Comparison of ENCODE assay signal across 19 cellular contexts in genomic region chr3:32835943-32836342, GRCh38. TPM values are rescaled to one million over a fixed set of nuclear protein-coding genes. Genes with fewer than 3 reads are reported as not detected.
"Had no signal": no experiment of that assay in that cellular context is flagged by ENCODE, and none has a peak within 500 bp of the region (broad histone marks: within the 10 kb centered on the region; RNA-seq: fewer than 3 reads in every experiment).

No MANE protein-coding gene starts in this region.

- H3K4me1 ChIP-seq: heart left ventricle, prostate gland had no signal

- H3K27ac ChIP-seq: brain microvascular endothelial cell, epithelial cell of prostate, heart left ventricle, prostate gland had no signal

- H3K9me3 Mint-ChIP-seq: activated CD4-positive, alpha-beta T cell treated with anti-CD3 and anti-CD28 coated beads, Interleukin-2, amount 10 ng/mL, durations not matched to agents 7 days and 5 days; effector memory CD8-positive, alpha-beta T cell; memory B cell; naive thymus-derived CD8-positive, alpha-beta T cell; stimulated activated naive CD8-positive, alpha-beta T cell treated with anti-CD3 and anti-CD28 coated beads, Interleukin-15, Interleukin-2, amounts not matched to agents 100 ng/mL and 50 ng/mL, for 24 hours had no signal

- ATAC-seq: effector memory CD8-positive, alpha-beta T cell; heart left ventricle; left ventricle myocardium superior; naive thymus-derived CD8-positive, alpha-beta T cell; right cardiac atrium had no signal

- H3K36me3 ChIP-seq: brain microvascular endothelial cell, heart left ventricle, prostate gland had no signal

- DNase-seq: activated CD4-positive, alpha-beta T cell treated with anti-CD3 and anti-CD28 coated beads, Interleukin-2, amount 10 ng/mL, durations not matched to agents 7 days and 5 days; activated CD8-positive, alpha-beta memory T cell treated with anti-CD3 and anti-CD28 coated beads, Interleukin-2, amount 50 U/mL, for 48 hours; activated gamma-delta T cell treated with Interleukin-2 at 50 U/mL for 16 hours; amygdala; brain microvascular endothelial cell; effector memory CD8-positive, alpha-beta T cell; foreskin melanocyte; heart left ventricle; kidney glomerular epithelial cell; left ventricle myocardium superior; naive thymus-derived CD8-positive, alpha-beta T cell; right cardiac atrium; small intestine had no signal

- H3K4me3 Mint-ChIP-seq: activated CD4-positive, alpha-beta T cell treated with anti-CD3 and anti-CD28 coated beads, Interleukin-2, amount 10 ng/mL, durations not matched to agents 7 days and 5 days; activated naive CD8-positive, alpha-beta T cell; effector memory CD8-positive, alpha-beta T cell; memory B cell; naive thymus-derived CD8-positive, alpha-beta T cell; stimulated activated naive CD8-positive, alpha-beta T cell treated with anti-CD3 and anti-CD28 coated beads, Interleukin-15, Interleukin-2, amounts not matched to agents 100 ng/mL and 50 ng/mL, for 24 hours had no signal

- H3K27ac Mint-ChIP-seq: activated CD4-positive, alpha-beta T cell treated with anti-CD3 and anti-CD28 coated beads, Interleukin-2, amount 10 ng/mL, durations not matched to agents 7 days and 5 days; activated naive CD8-positive, alpha-beta T cell; effector memory CD8-positive, alpha-beta T cell; memory B cell; naive thymus-derived CD8-positive, alpha-beta T cell; stimulated activated naive CD8-positive, alpha-beta T cell treated with anti-CD3 and anti-CD28 coated beads, Interleukin-15, Interleukin-2, amounts not matched to agents 100 ng/mL and 50 ng/mL, for 24 hours had no signal

- H3K36me3 Mint-ChIP-seq: activated naive CD8-positive, alpha-beta T cell; memory B cell; naive thymus-derived CD8-positive, alpha-beta T cell had no signal

- H3K4me1 Mint-ChIP-seq: activated CD4-positive, alpha-beta T cell treated with anti-CD3 and anti-CD28 coated beads, Interleukin-2, amount 10 ng/mL, durations not matched to agents 7 days and 5 days; memory B cell; naive thymus-derived CD8-positive, alpha-beta T cell had no signal

- H3K9me3 ChIP-seq: heart left ventricle, prostate gland had no signal

- H3K4me3 ChIP-seq: heart left ventricle, prostate gland had no signal

- FAIRE-seq: small intestine had no signal

RNA-seq across cellular contexts. Expression of gene TRIM71, which starts 18.1 kb away (rescaled TPM):
- total RNA-seq: activated CD4-positive, alpha-beta T cell treated with anti-CD3 and anti-CD28 coated beads, Interleukin-2, amount 10 ng/mL, durations not matched to agents 7 days and 5 days; left ventricle myocardium superior; naive thymus-derived CD8-positive, alpha-beta T cell; right cardiac atrium; ureter had no signal
- polyA plus RNA-seq: heart left ventricle; naive thymus-derived CD8-positive, alpha-beta T cell; right cardiac atrium had no signal
